11 cellular contexts compared by ENCODE assay signal in the genomic region with DNA sequence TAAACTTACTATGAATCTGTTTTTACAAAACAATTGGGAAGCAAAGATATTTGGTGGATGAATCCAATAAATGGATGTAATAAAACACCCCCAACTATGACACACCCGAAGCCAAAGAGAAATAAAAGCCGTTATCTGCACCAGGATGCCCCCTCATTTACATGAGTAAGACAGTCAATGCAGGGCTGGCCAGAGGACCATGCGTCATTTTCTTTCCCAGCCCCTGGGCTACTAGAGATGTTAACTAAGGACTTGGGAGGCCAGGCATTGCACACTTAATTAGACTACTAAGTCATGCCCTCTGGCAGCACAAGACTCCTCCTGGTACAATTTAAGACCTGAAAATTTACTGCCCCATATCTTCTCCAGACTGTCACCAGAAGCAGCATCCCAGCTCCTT. TPM values are rescaled to one million over a fixed set of nuclear protein-coding genes. Genes with fewer than 3 reads are reported as not detected.
DNase-seq lines count a peak whose midpoint lies in the region; ATAC-seq and TF ChIP-seq lines count a peak whose summit lies in the region.
"Had no signal": no experiment of that assay in that cellular context is flagged by ENCODE, and none has a peak within 500 bp of the region (broad histone marks: within the 10 kb centered on the region; RNA-seq: fewer than 3 reads in every experiment).

No MANE protein-coding gene starts in this region.

- DNase-seq in activated naive CD4-positive, alpha-beta T cell treated with anti-CD3 and anti-CD28 coated beads, Interleukin-2, amount 50 U/mL, for 72 hours (ENCODE audit: low spot score in 2 of 2) = no peak
- DNase-seq in activated naive CD4-positive, alpha-beta T cell treated with anti-CD3 and anti-CD28 coated beads, Interleukin-2, amount 10 ng/mL, durations not matched to agents 7 days and 5 days = no peak
- DNase-seq in SK-N-SH (no peak), fibroblast of the aortic adventitia (ENCODE audit: low read depth) (peak; percentile 65), tibial artery (no peak), SJCRH30 (no peak), hippocampal formation (lab: John Stamatoyannopoulos, UW) (no peak)
- DNase-seq in stimulated activated naive CD8-positive, alpha-beta T cell treated with anti-CD3 and anti-CD28 coated beads, Interleukin-15, amount 100 ng/mL, for 72 hours = no peak
- DNase-seq: activated effector memory CD4-positive, alpha-beta T cell treated with Interleukin-2 at 50 U/mL for 16 hours; H7; NCI-H2171 treated with DMSO at 0.1 percent for 48 hours had no signal

- H3K4me1 ChIP-seq in SK-N-SH (ENCODE audit: control insufficient read depth in 1 of 2, insufficient read depth in 2 of 2, low read depth in 1 of 2, low read length in 1 of 2) (peaks cover 39 to 50% of the 10 kb centered on the region in 2 experiments), tibial artery (peaks cover 0 to 48% (median 34%) of the 10 kb centered on the region in 4 donors), SJCRH30 (peaks cover 30% of the 10 kb centered on the region)

- H3K27me3 Mint-ChIP-seq in activated naive CD4-positive, alpha-beta T cell treated with anti-CD3 and anti-CD28 coated beads, Interleukin-2, amount 10 ng/mL, durations not matched to agents 7 days and 5 days = no peaks in the 10 kb centered on the region
- H3K27me3 Mint-ChIP-seq in stimulated activated naive CD8-positive, alpha-beta T cell treated with anti-CD3 and anti-CD28 coated beads, Interleukin-15, amount 100 ng/mL, for 72 hours = no peaks in the 10 kb centered on the region

- WGBS in SK-N-SH (ENCODE audit: low lambda C conversion rate) = 41% methylated on average over 3 of the region's 3 CpGs

- ATAC-seq in activated naive CD4-positive, alpha-beta T cell treated with anti-CD3 and anti-CD28 coated beads, Interleukin-2, amount 50 U/mL, for 72 hours = no peak
- no peak for ATAC-seq in stimulated activated naive CD8-positive, alpha-beta T cell treated with anti-CD3 and anti-CD28 coated beads, Interleukin-15, amount 100 ng/mL, for 72 hours

- H3K9me3 Mint-ChIP-seq in activated naive CD4-positive, alpha-beta T cell treated with anti-CD3 and anti-CD28 coated beads, Interleukin-2, amount 50 U/mL, for 72 hours = peaks cover 4 to 6% of the 10 kb centered on the region in 2 donors
- no peaks in the 10 kb centered on the region for H3K9me3 Mint-ChIP-seq in activated naive CD4-positive, alpha-beta T cell treated with anti-CD3 and anti-CD28 coated beads, Interleukin-2, amount 10 ng/mL, durations not matched to agents 7 days and 5 days
- no peaks in the 10 kb centered on the region for H3K9me3 Mint-ChIP-seq in stimulated activated naive CD8-positive, alpha-beta T cell treated with anti-CD3 and anti-CD28 coated beads, Interleukin-15, amount 100 ng/mL, for 72 hours

- peaks cover 21% of the 10 kb centered on the region for H3F3A ChIP-seq in SK-N-SH (replicated peaks; ENCODE audit: insufficient read depth)

- H3K9ac ChIP-seq in SK-N-SH = peak overlapping the region; percentile 92; the same call in 1 of the 2 replicates

- H3K27me3 ChIP-seq in SK-N-SH (ENCODE audit: insufficient read depth) = no peaks in the 10 kb centered on the region
- no peaks in the 10 kb centered on the region for H3K27me3 ChIP-seq in tibial artery
- no peaks in the 10 kb centered on the region for H3K27me3 ChIP-seq in SJCRH30

- H3K9me3 ChIP-seq in SK-N-SH (no peaks in the 10 kb centered on the region), tibial artery (no peaks in the 10 kb centered on the region), SJCRH30 (replicated peaks) (no peaks in the 10 kb centered on the region)

- no peak for TF ChIP-seq EP300 in SK-N-SH (IDR thresholded peaks at IDR 0.05; ENCODE audit: borderline replicate concordance in 1 of 2, low read depth in 1 of 2, low read length in 1 of 2)

- intact Hi-C loops in tibial artery (cut with DNase I; ENCODE audit: low total_unique reads) = no loop called here

- H3K36me3 Mint-ChIP-seq in activated naive CD4-positive, alpha-beta T cell treated with anti-CD3 and anti-CD28 coated beads, Interleukin-2, amount 50 U/mL, for 72 hours = peaks cover 13% of the 10 kb centered on the region in 2 donors
- peaks cover 49% of the 10 kb centered on the region for H3K36me3 Mint-ChIP-seq in activated naive CD4-positive, alpha-beta T cell treated with anti-CD3 and anti-CD28 coated beads, Interleukin-2, amount 10 ng/mL, durations not matched to agents 7 days and 5 days

- peaks cover 55% of the 10 kb centered on the region for H3K4me1 Mint-ChIP-seq in activated naive CD4-positive, alpha-beta T cell treated with anti-CD3 and anti-CD28 coated beads, Interleukin-2, amount 10 ng/mL, durations not matched to agents 7 days and 5 days
- peaks cover 57% of the 10 kb centered on the region for H3K4me1 Mint-ChIP-seq in stimulated activated naive CD8-positive, alpha-beta T cell treated with anti-CD3 and anti-CD28 coated beads, Interleukin-15, amount 100 ng/mL, for 72 hours

- H3K4me3 ChIP-seq in SK-N-SH (ENCODE audit: low read depth in 2 of 2, low read length in 1 of 2) (no peak overlapping the region), fibroblast of the aortic adventitia (ENCODE audit: low read depth, low read length) (no peak overlapping the region), tibial artery (no peak overlapping the region), SJCRH30 (no peak overlapping the region)

- POLR2A ChIA-PET in SK-N-SH (lab: Yijun Ruan, JAX) = no interaction called here

- H3K79me2 ChIP-seq in SK-N-SH (ENCODE audit: insufficient read depth) = peaks cover 71% of the 10 kb centered on the region

- no peak overlapping the region for H3K4me3 Mint-ChIP-seq in activated naive CD4-positive, alpha-beta T cell treated with anti-CD3 and anti-CD28 coated beads, Interleukin-2, amount 10 ng/mL, durations not matched to agents 7 days and 5 days
- H3K4me3 Mint-ChIP-seq in stimulated activated naive CD8-positive, alpha-beta T cell treated with anti-CD3 and anti-CD28 coated beads, Interleukin-15, amount 100 ng/mL, for 72 hours = peak overlapping the region; percentile 32 to 40

- H4K20me1 ChIP-seq in SK-N-SH (ENCODE audit: insufficient read depth) = peaks cover 28% of the 10 kb centered on the region

- H3K36me3 ChIP-seq in SK-N-SH (replicated peaks in 1 of 2; ENCODE audit: control insufficient read depth in 1 of 2, insufficient read depth in 2 of 2, low read length in 1 of 2) (peaks cover 22 to 48% of the 10 kb centered on the region in 2 experiments), tibial artery (peaks cover 33 to 62% (median 45%) of the 10 kb centered on the region in 3 donors), SJCRH30 (peaks cover 32% of the 10 kb centered on the region)

- no peaks in the 10 kb centered on the region for H3K9me2 ChIP-seq in SK-N-SH

- TF ChIP-seq CTCF in SK-N-SH (IDR thresholded peaks at IDR 0.05) = no peak
- TF ChIP-seq CTCF in fibroblast of the aortic adventitia (IDR thresholded peaks at IDR 0.05; ENCODE audit: insufficient read depth, low read length) = no peak
- TF ChIP-seq CTCF in tibial artery (IDR thresholded peaks at IDR 0.05) = no peak

- no peak for TF ChIP-seq RAD21 in SK-N-SH (IDR thresholded peaks at IDR 0.05; ENCODE audit: low read length)

- H3K27ac ChIP-seq in SK-N-SH (ENCODE audit: low read depth in 2 of 2, low read length in 1 of 2) (peak overlapping the region in 1 of 2 experiments; percentile 77; a peak in 3 of 4 replicates), tibial artery (no peak overlapping the region), SJCRH30 (no peak overlapping the region)

- H3K27ac Mint-ChIP-seq in activated naive CD4-positive, alpha-beta T cell treated with anti-CD3 and anti-CD28 coated beads, Interleukin-2, amount 50 U/mL, for 72 hours = peak overlapping the region; percentile 14 to 77
- H3K27ac Mint-ChIP-seq in activated naive CD4-positive, alpha-beta T cell treated with anti-CD3 and anti-CD28 coated beads, Interleukin-2, amount 10 ng/mL, durations not matched to agents 7 days and 5 days = no peak overlapping the region
- H3K27ac Mint-ChIP-seq in stimulated activated naive CD8-positive, alpha-beta T cell treated with anti-CD3 and anti-CD28 coated beads, Interleukin-15, amount 100 ng/mL, for 72 hours = no peak overlapping the region

- no peak overlapping the region for H2AFZ ChIP-seq in SK-N-SH (ENCODE audit: low read depth)

- peak overlapping the region; percentile 95 for H3K4me2 ChIP-seq in SK-N-SH

- CTCF ChIA-PET in activated naive CD4-positive, alpha-beta T cell treated with anti-CD3 and anti-CD28 coated beads, Interleukin-2, amount 10 ng/mL, durations not matched to agents 7 days and 5 days (lab: Charles Lee) = interaction anchor here (1.2 kb wide), 1 partner anchor 22 kb away, joined by 4 read pairs; no protein-coding TSS in a partner anchor
- CTCF ChIA-PET in SK-N-SH (lab: Yijun Ruan, JAX) = interaction anchor here (0.8 to 7.1 kb wide), 3 partner anchors 9 to 242 kb away, joined by 3 to 53 read pairs (median 7); no protein-coding TSS in a partner anchor

TF ChIP-seq in SK-N-SH, 30 proteins besides CTCF, POLR2A, EP300 and RAD21:
- TF ChIP-seq JUND (IDR thresholded peaks at IDR 0.05) (no peak), MAX (IDR thresholded peaks at IDR 0.05; ENCODE audit: low read depth) (0 out of 2 replicates have a peak, but pooled peaks have one; percentile 27)

RNA-seq across cellular contexts. Expression of gene LEMD2, which starts 3.2 kb away (rescaled TPM):
- 10 to 100 TPM; 54.4 to 80.5 TPM for total RNA-seq in activated naive CD4-positive, alpha-beta T cell treated with anti-CD3 and anti-CD28 coated beads, Interleukin-2, amount 50 U/mL, for 72 hours
- 56.5 and 59.5 TPM in 2 replicates for polyA plus RNA-seq in SK-N-SH (2012; rRNA removed)
- 32.2 and 37.6 TPM in 2 replicates for polyA plus RNA-seq in SK-N-SH (2012; cell fraction: cytosol; rRNA removed)
- polyA plus RNA-seq in SK-N-SH (2012; cell fraction: nucleus; rRNA removed) = 136 and 141 TPM in 2 replicates
- 31.2 and 75.3 TPM in 2 replicates for total RNA-seq in fibroblast of the aortic adventitia (ENCODE audit: low replicate concordance)
- 43.9 and 50.1 TPM in 2 replicates for total RNA-seq in SJCRH30 (2014; rRNA removed; shearing (Covaris generic))

RNA-seq across cellular contexts. Expression of gene MLN, which starts 18.0 kb away (rescaled TPM):
- not detected for total RNA-seq in activated naive CD4-positive, alpha-beta T cell treated with anti-CD3 and anti-CD28 coated beads, Interleukin-2, amount 50 U/mL, for 72 hours
- not detected in 2 replicates for polyA plus RNA-seq in SK-N-SH (2012; rRNA removed)
- polyA plus RNA-seq in SK-N-SH (2012; cell fraction: cytosol; rRNA removed) = not detected in 2 replicates
- not detected in 2 replicates for polyA plus RNA-seq in SK-N-SH (2012; cell fraction: nucleus; rRNA removed)
- total RNA-seq in fibroblast of the aortic adventitia (ENCODE audit: low replicate concordance) = not detected in 2 replicates
- total RNA-seq in SJCRH30 (2014; rRNA removed; shearing (Covaris generic)) = not detected in 2 replicates
- total RNA-seq: H7 had no signal

RNA-seq across cellular contexts. Expression of gene IP6K3, which starts 39.1 kb away (rescaled TPM):
- not detected for total RNA-seq in activated naive CD4-positive, alpha-beta T cell treated with anti-CD3 and anti-CD28 coated beads, Interleukin-2, amount 50 U/mL, for 72 hours
- 0.13 and 0.21 TPM in 2 replicates for polyA plus RNA-seq in SK-N-SH (2012; rRNA removed)
- 0.07 and 0.08 TPM in 2 replicates for polyA plus RNA-seq in SK-N-SH (2012; cell fraction: cytosol; rRNA removed)
- 0.18 and 0.32 TPM in 2 replicates for polyA plus RNA-seq in SK-N-SH (2012; cell fraction: nucleus; rRNA removed)
- total RNA-seq in fibroblast of the aortic adventitia (ENCODE audit: low replicate concordance) = not detected in 2 replicates
- 10.3 and 11.2 TPM in 2 replicates for total RNA-seq in SJCRH30 (2014; rRNA removed; shearing (Covaris generic))

Comparison
In these comparisons a context has a peak if more than half of its experiments do, and no peak if none do; other contexts are left out.
1. H3K27ac Mint-ChIP-seq: peak in activated naive CD4-positive, alpha-beta T cell treated with anti-CD3 and anti-CD28 coated beads, Interleukin-2, amount 50 U/mL, for 72 hours (2 of 2); none in activated naive CD4-positive, alpha-beta T cell treated with anti-CD3 and anti-CD28 coated beads, Interleukin-2, amount 10 ng/mL, durations not matched to agents 7 days and 5 days (single experiment) and stimulated activated naive CD8-positive, alpha-beta T cell treated with anti-CD3 and anti-CD28 coated beads, Interleukin-15, amount 100 ng/mL, for 72 hours (0 of 2).
2. RNA of gene IP6K3, which starts 39.1 kb away (total RNA-seq): 10.3 to 11.2 TPM in SJCRH30; not detected in activated naive CD4-positive, alpha-beta T cell treated with anti-CD3 and anti-CD28 coated beads, Interleukin-2, amount 50 U/mL, for 72 hours and not detected in fibroblast of the aortic adventitia; every median in the first group is over 10 times any median in the second.